12 cellular contexts compared by ENCODE assay signal in genomic region chr2:54402350-54402749, GRCh38. TPM values are rescaled to one million over a fixed set of nuclear protein-coding genes. Genes with fewer than 3 reads are reported as not detected.
DNase-seq lines count a peak whose midpoint lies in the region; ATAC-seq, FAIRE-seq and TF ChIP-seq lines count a peak whose summit lies in the region.
"Had no signal": no experiment of that assay in that cellular context is flagged by ENCODE, and none has a peak within 500 bp of the region (broad histone marks: within the 10 kb centered on the region; RNA-seq: fewer than 3 reads in every experiment).

No MANE protein-coding gene starts in this region.

- no peaks in the 10 kb centered on the region for H3K79me2 ChIP-seq in SK-N-SH (ENCODE audit: insufficient read depth)

- ATAC-seq in pancreas = peak in 3 of 4 donors; percentile 27 to 56 (median 52)
- no peak for ATAC-seq in HG03097 (IDR thresholded peaks at IDR 0.05; ENCODE audit: low FRiP score, unreplicated experiment)

- H3F3A ChIP-seq in SK-N-SH (replicated peaks; ENCODE audit: insufficient read depth) = no peaks in the 10 kb centered on the region

- no peaks in the 10 kb centered on the region; the same call in 1 of the 2 replicates for H3K9me3 ChIP-seq in SK-N-SH
- no peaks in the 10 kb centered on the region for H3K9me3 ChIP-seq in pancreas
- H3K9me3 ChIP-seq: BE2C had no signal

- H3K9me3 Mint-ChIP-seq in glutamatergic neuron (ENCODE audit: unreplicated experiment) = no peaks in the 10 kb centered on the region

- FAIRE-seq in pancreas (lab: Jason Lieb, UNC) = no peak

- no peaks in the 10 kb centered on the region for H3K27me3 ChIP-seq in SK-N-SH (ENCODE audit: insufficient read depth)
- no peaks in the 10 kb centered on the region for H3K27me3 ChIP-seq in pancreas
- H3K27me3 ChIP-seq: BE2C, cardiac muscle cell had no signal

- peak overlapping the region; percentile 54 for H2AFZ ChIP-seq in SK-N-SH (ENCODE audit: low read depth)

- H3K27ac Mint-ChIP-seq in glutamatergic neuron (ENCODE audit: unreplicated experiment) = peak overlapping the region; percentile 72

- no peak for TF ChIP-seq RAD21 in SK-N-SH (IDR thresholded peaks at IDR 0.05; ENCODE audit: low read length)

- H3K4me3 Mint-ChIP-seq in glutamatergic neuron (ENCODE audit: unreplicated experiment) = no peak overlapping the region

- H3K4me3 ChIP-seq in AG10803 (ENCODE audit: low read length) (no peak overlapping the region), SK-N-SH (ENCODE audit: low read depth in 2 of 2, low read length in 1 of 2) (no peak overlapping the region), pancreas (no peak overlapping the region)
- H3K4me3 ChIP-seq: cardiac muscle cell, SK-N-MC had no signal

- no peak overlapping the region for H3K9ac ChIP-seq in SK-N-SH

- 0 out of 2 replicates have a peak overlapping the region, but pooled peaks have one; percentile 33 for H3K4me2 ChIP-seq in SK-N-SH

- intact Hi-C loops in pancreas (cut with DNase I) = no loop called here

- WGBS in SK-N-SH (ENCODE audit: low lambda C conversion rate) = 58% methylated on average over 5 of the region's 5 CpGs
- WGBS in pancreas, 2 donors = 73 to 81% methylated on average over 5 of the region's 5 CpGs

- no peaks in the 10 kb centered on the region for H3K9me2 ChIP-seq in SK-N-SH

- TF ChIP-seq CTCF in AG10803 (conservative IDR thresholded peaks at IDR 0.05; ENCODE audit: low read length) = no peak
- no peak for TF ChIP-seq CTCF in SK-N-SH (IDR thresholded peaks at IDR 0.05)
- no peak for TF ChIP-seq CTCF in glutamatergic neuron (IDR thresholded peaks at IDR 0.05; ENCODE audit: partially characterized antibody, unreplicated experiment)
- TF ChIP-seq CTCF in pancreas (IDR thresholded peaks at IDR 0.05) = no peak

- no peak overlapping the region for H3K27ac ChIP-seq in SK-N-SH (ENCODE audit: low read depth in 2 of 2, low read length in 1 of 2)
- no peak overlapping the region for H3K27ac ChIP-seq in pancreas
- H3K27ac ChIP-seq: cardiac muscle cell, SK-N-MC had no signal

- peak; percentile 34 for DNase-seq in AG10803 (ENCODE audit: low read depth)
- no peak for DNase-seq in SK-N-SH
- no peak for DNase-seq in glutamatergic neuron
- peak in 2 of 6 donors; percentile 12 to 20 for DNase-seq in pancreas
- no peak for DNase-seq in 8988T
- DNase-seq in stimulated activated CD4-positive, alpha-beta T cell treated with anti-CD3 and anti-CD28 coated beads, Interleukin-2, amount 100 ng/mL, for 24 hours = no peak
- no peak for DNase-seq in SKM-1 (lab: John Stamatoyannopoulos, UW; ENCODE audit: unreplicated experiment)
- DNase-seq: BE2C, NCI-H2029 treated with DMSO at 0.1 percent for 48 hours had no signal

- H3K4me1 ChIP-seq in SK-N-SH (ENCODE audit: control insufficient read depth in 1 of 2, insufficient read depth in 2 of 2, low read depth in 1 of 2, low read length in 1 of 2) (peaks cover 0 to 15% of the 10 kb centered on the region in 2 experiments; a peak in 3 of 4 replicates), pancreas (no peaks in the 10 kb centered on the region)
- H3K4me1 ChIP-seq: BE2C had no signal

- H3K36me3 ChIP-seq in SK-N-SH (replicated peaks in 1 of 2; ENCODE audit: control insufficient read depth in 1 of 2, insufficient read depth in 2 of 2, low read length in 1 of 2) = no peaks in the 10 kb centered on the region
- H3K36me3 ChIP-seq in pancreas = no peaks in the 10 kb centered on the region
- H3K36me3 ChIP-seq: BE2C, cardiac muscle cell had no signal

- CTCF ChIA-PET in SK-N-SH (lab: Yijun Ruan, JAX) = no interaction called here

- peaks cover 4% of the 10 kb centered on the region for H3K4me1 Mint-ChIP-seq in glutamatergic neuron (ENCODE audit: low read depth, unreplicated experiment)

- H4K20me1 ChIP-seq in SK-N-SH (ENCODE audit: insufficient read depth) = no peaks in the 10 kb centered on the region

- H3K36me3 Mint-ChIP-seq in glutamatergic neuron (ENCODE audit: unreplicated experiment) = no peaks in the 10 kb centered on the region

- POLR2A ChIA-PET in SK-N-SH (lab: Yijun Ruan, JAX) = no interaction called here

- H3K27me3 Mint-ChIP-seq in glutamatergic neuron (ENCODE audit: unreplicated experiment) = no peaks in the 10 kb centered on the region

- TF ChIP-seq EP300 in SK-N-SH (IDR thresholded peaks at IDR 0.05; ENCODE audit: borderline replicate concordance in 1 of 2, low read depth in 1 of 2, low read length in 1 of 2) = no peak

TF ChIP-seq in SK-N-SH, 30 proteins besides CTCF, POLR2A, EP300 and RAD21:
- TF ChIP-seq TCF12 (IDR thresholded peaks at IDR 0.05) = peak; percentile 73
- TF ChIP-seq MAX (IDR thresholded peaks at IDR 0.05; ENCODE audit: low read depth) = no peak

RNA-seq across cellular contexts. Expression of gene SPTBN1, which starts 53.8 kb away (rescaled TPM):
- polyA plus RNA-seq in SK-N-SH (2012; rRNA removed) (27.1 and 29.1 TPM in 2 replicates), pancreas (10 to 100 TPM; 43.8 to 52.9 TPM)
- 15.4 and 18.8 TPM in 2 replicates for polyA plus RNA-seq in SK-N-SH (2012; cell fraction: cytosol; rRNA removed)
- polyA plus RNA-seq in SK-N-SH (2012; cell fraction: nucleus; rRNA removed) = 92.5 and 114 TPM in 2 replicates
- total RNA-seq in glutamatergic neuron (ENCODE audit: unreplicated experiment) (385 TPM), pancreas (100 to 1,000 TPM in 2 of 6 donors, 10 to 100 TPM in 4; 80.8 to 192 (median 89.8) TPM)
